In the genomic region with DNA sequence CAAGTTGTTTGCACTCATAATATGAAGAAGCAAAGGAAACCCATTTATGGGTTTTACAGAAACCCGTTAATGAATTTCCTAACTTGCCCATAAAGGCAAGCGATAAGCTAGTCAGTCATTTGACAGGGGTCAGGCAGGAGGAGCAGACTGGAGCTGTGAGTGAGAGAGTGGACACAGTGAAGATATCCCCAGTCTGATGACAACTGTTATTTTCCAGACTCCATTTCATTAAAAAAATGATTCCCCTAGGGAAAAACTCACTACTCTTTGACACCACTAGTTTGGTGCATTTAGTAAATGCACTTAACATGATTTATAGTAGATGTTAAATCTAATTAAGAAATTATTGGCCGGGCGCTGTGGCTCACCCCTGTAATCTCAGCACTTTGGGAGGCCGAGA, we compare ENCODE assay signal across 18 cellular contexts.
A peak's percentile ranks its signal among the peaks of the same experiment; 100 is the strongest.
DNase-seq lines count a peak whose midpoint lies in the region; FAIRE-seq and TF ChIP-seq lines count a peak whose summit lies in the region.
"Had no signal": no experiment of that assay in that cellular context is flagged by ENCODE, and none has a peak within 500 bp of the region (broad histone marks: within the 10 kb centered on the region; RNA-seq: fewer than 3 reads in every experiment).

No MANE protein-coding gene starts in this region.

- CTCF ChIA-PET in SK-N-SH (lab: Yijun Ruan, JAX), result interaction anchor here (0.6 to 3.4 kb wide), 7 partner anchors 10 to 248 kb away, joined by 3 to 20 read pairs (median 4); no protein-coding TSS in a partner anchor

- no peaks in the 10 kb centered on the region for H4K20me1 ChIP-seq in SK-N-SH (ENCODE audit: insufficient read depth)

- 62% methylated on average over 5 of the region's 5 CpGs for WGBS in SK-N-SH (ENCODE audit: low lambda C conversion rate)

- H3K9ac ChIP-seq in SK-N-SH, result no peak overlapping the region

- no peak for TF ChIP-seq CTCF in SK-N-SH (IDR thresholded peaks at IDR 0.05)
- TF ChIP-seq CTCF in mesothelial cell of epicardium (IDR thresholded peaks at IDR 0.05; ENCODE audit: unreplicated experiment), result no peak

- POLR2A ChIA-PET in SK-N-SH (lab: Yijun Ruan, JAX), result interaction anchor here (1.1 to 1.9 kb wide), 2 partner anchors 32 to 63 kb away, joined by 4 to 5 read pairs; no protein-coding TSS in a partner anchor

- H3K4me1 Mint-ChIP-seq in mesothelial cell of epicardium, result peaks cover 45% of the 10 kb centered on the region

- no peaks in the 10 kb centered on the region for H3K79me2 ChIP-seq in SK-N-SH (ENCODE audit: insufficient read depth)

- no peak overlapping the region for H2AFZ ChIP-seq in SK-N-SH (ENCODE audit: low read depth)

- H3K9me2 ChIP-seq in SK-N-SH, result no peaks in the 10 kb centered on the region

- no peak overlapping the region for H3K4me2 ChIP-seq in SK-N-SH

- H3K9me3 Mint-ChIP-seq in mesothelial cell of epicardium, result peaks cover 4% of the 10 kb centered on the region
- H3K9me3 Mint-ChIP-seq: T-cell had no signal

- H3K9me3 ChIP-seq in SK-N-SH, result no peaks in the 10 kb centered on the region; the same call in 1 of the 2 replicates

- DNase-seq in NCI-H69 (lab: John Stamatoyannopoulos, UW) (peak; percentile 71), SK-N-SH (peak; percentile 74), mesothelial cell of epicardium (ENCODE audit: low spot score in 2 of 2, unreplicated experiment in 2 of 2) (no peak), urothelium cell line (ENCODE audit: low spot score) (no peak), GF-D8 (lab: John Stamatoyannopoulos, UW) (no peak), SIG-M5 (lab: John Stamatoyannopoulos, UW) (no peak)
- no peak for DNase-seq in activated T-cell treated with anti-CD3 and anti-CD28 coated beads, Interleukin-2, amount 50 U/mL, for 48 hours
- DNase-seq: Calu3, DMS79 treated with DMSO at 0.1 percent for 48 hours, KBM-7, NCI-H2029, NCI-H2227 treated with DMSO at 0.1 percent for 48 hours, NCI-H526 treated with DMSO at 0.1 percent for 48 hours, T-cell had no signal

- H3F3A ChIP-seq in SK-N-SH (replicated peaks; ENCODE audit: insufficient read depth), result peaks cover 7% of the 10 kb centered on the region

- H3K27me3 Mint-ChIP-seq in mesothelial cell of epicardium (ENCODE audit: low read depth), result no peaks in the 10 kb centered on the region
- H3K27me3 Mint-ChIP-seq: B cell, T-cell had no signal

- peak in 1 of 2 experiments; percentile 92; a peak in 2 of 4 replicates for TF ChIP-seq EP300 in SK-N-SH (IDR thresholded peaks at IDR 0.05; ENCODE audit: borderline replicate concordance in 1 of 2, low read depth in 1 of 2, low read length in 1 of 2)

- H3K36me3 ChIP-seq in SK-N-SH (replicated peaks in 1 of 2; ENCODE audit: control insufficient read depth in 1 of 2, insufficient read depth in 2 of 2, low read length in 1 of 2), result no peaks in the 10 kb centered on the region

- H3K27ac Mint-ChIP-seq in mesothelial cell of epicardium, result peak overlapping the region; percentile 89
- H3K27ac Mint-ChIP-seq: B cell, T-cell had no signal

- H3K4me3 ChIP-seq in SK-N-SH (ENCODE audit: low read depth in 2 of 2, low read length in 1 of 2), result no peak overlapping the region

- H3K4me3 Mint-ChIP-seq in mesothelial cell of epicardium, result no peak overlapping the region
- H3K4me3 Mint-ChIP-seq: B cell, T-cell had no signal

- H3K27me3 ChIP-seq in SK-N-SH (ENCODE audit: insufficient read depth), result no peaks in the 10 kb centered on the region

- peak; percentile 20 for FAIRE-seq in urothelium cell line (lab: Jason Lieb, UNC)
- FAIRE-seq: GM19239, HTR-8/SVneo, RCC 7860 had no signal

- no peak; the same call in 1 of the 2 replicates for TF ChIP-seq RAD21 in SK-N-SH (IDR thresholded peaks at IDR 0.05; ENCODE audit: low read length)

- peaks cover 3% of the 10 kb centered on the region for H3K36me3 Mint-ChIP-seq in mesothelial cell of epicardium
- H3K36me3 Mint-ChIP-seq: T-cell had no signal

- H3K4me1 ChIP-seq in SK-N-SH (ENCODE audit: control insufficient read depth in 1 of 2, insufficient read depth in 2 of 2, low read depth in 1 of 2, low read length in 1 of 2), result peaks cover 0 to 31% of the 10 kb centered on the region in 2 experiments; a peak in 2 of 4 replicates

- H3K27ac ChIP-seq in SK-N-SH (ENCODE audit: low read depth in 2 of 2, low read length in 1 of 2), result peak overlapping the region in 1 of 2 experiments; percentile 71; a peak in 2 of 4 replicates

TF ChIP-seq in SK-N-SH, 30 proteins besides CTCF, POLR2A, EP300 and RAD21 (continues in another document):
- TF ChIP-seq POLR2AphosphoS5 (IDR thresholded peaks at IDR 0.05; ENCODE audit: low read depth, low read length) (no peak), RCOR1 (IDR thresholded peaks at IDR 0.05; ENCODE audit: low read length) (peak; percentile 76; the same call in 1 of the 2 replicates), TCF12 (IDR thresholded peaks at IDR 0.05) (no peak), RFX5 (IDR thresholded peaks at IDR 0.05; ENCODE audit: low read length) (0 out of 2 replicates have a peak, but pooled peaks have one; percentile 29), FOXM1 (IDR thresholded peaks at IDR 0.05; ENCODE audit: low read depth) (no peak), FOXJ3 (CRISPR knock-in tag; IDR thresholded peaks at IDR 0.05) (peak; percentile 49), GABPA (IDR thresholded peaks at IDR 0.05; ENCODE audit: low read depth) (no peak), TEAD4 (IDR thresholded peaks at IDR 0.05; ENCODE audit: borderline replicate concordance, insufficient read depth) (no peak), TAF1 (IDR thresholded peaks at IDR 0.05; ENCODE audit: borderline replicate concordance, low read depth, low read length) (no peak), NRF1 (IDR thresholded peaks at IDR 0.05; ENCODE audit: low read depth, low read length) (no peak), SIN3A (IDR thresholded peaks at IDR 0.05; ENCODE audit: borderline replicate concordance, low read depth, low read length) (no peak), CHD2 (IDR thresholded peaks at IDR 0.05; ENCODE audit: low read length, partially characterized antibody) (peak; percentile 65), FOSL2 (IDR thresholded peaks at IDR 0.05; ENCODE audit: borderline replicate concordance, low read depth) (no peak), SMC3 (IDR thresholded peaks at IDR 0.05; ENCODE audit: low read depth, low read length) (no peak), MEF2A (IDR thresholded peaks at IDR 0.05; ENCODE audit: borderline replicate concordance, low read depth) (no peak), EZH2phosphoT487 (IDR thresholded peaks at IDR 0.05; ENCODE audit: borderline replicate concordance, low read depth) (no peak), RXRA (IDR thresholded peaks at IDR 0.05; ENCODE audit: borderline replicate concordance, low read depth) (no peak), NFIC (IDR thresholded peaks at IDR 0.05; ENCODE audit: borderline replicate concordance) (no peak), GATA2 (CRISPR knock-in tag; IDR thresholded peaks at IDR 0.05) (peak; percentile 56), MXI1 (IDR thresholded peaks at IDR 0.05; ENCODE audit: low read depth, low read length) (0 out of 2 replicates have a peak, but pooled peaks have one; percentile 29)
- TF ChIP-seq, protein P1, sequence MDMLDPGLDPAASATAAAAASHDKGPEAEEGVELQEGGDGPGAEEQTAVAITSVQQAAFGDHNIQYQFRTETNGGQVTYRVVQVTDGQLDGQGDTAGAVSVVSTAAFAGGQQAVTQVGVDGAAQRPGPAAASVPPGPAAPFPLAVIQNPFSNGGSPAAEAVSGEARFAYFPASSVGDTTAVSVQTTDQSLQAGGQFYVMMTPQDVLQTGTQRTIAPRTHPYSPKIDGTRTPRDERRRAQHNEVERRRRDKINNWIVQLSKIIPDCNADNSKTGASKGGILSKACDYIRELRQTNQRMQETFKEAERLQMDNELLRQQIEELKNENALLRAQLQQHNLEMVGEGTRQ (IDR thresholded peaks at IDR 0.05; ENCODE audit: borderline replicate concordance, low read depth, low read length), result no peak
- TF ChIP-seq, protein P2, sequence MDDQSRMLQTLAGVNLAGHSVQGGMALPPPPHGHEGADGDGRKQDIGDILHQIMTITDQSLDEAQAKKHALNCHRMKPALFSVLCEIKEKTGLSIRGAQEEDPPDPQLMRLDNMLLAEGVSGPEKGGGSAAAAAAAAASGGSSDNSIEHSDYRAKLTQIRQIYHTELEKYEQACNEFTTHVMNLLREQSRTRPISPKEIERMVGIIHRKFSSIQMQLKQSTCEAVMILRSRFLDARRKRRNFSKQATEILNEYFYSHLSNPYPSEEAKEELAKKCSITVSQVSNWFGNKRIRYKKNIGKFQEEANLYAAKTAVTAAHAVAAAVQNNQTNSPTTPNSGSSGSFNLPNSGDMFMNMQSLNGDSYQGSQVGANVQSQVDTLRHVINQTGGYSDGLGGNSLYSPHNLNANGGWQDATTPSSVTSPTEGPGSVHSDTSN (IDR thresholded peaks at IDR 0.05), result no peak
- TF ChIP-seq, protein P3, sequence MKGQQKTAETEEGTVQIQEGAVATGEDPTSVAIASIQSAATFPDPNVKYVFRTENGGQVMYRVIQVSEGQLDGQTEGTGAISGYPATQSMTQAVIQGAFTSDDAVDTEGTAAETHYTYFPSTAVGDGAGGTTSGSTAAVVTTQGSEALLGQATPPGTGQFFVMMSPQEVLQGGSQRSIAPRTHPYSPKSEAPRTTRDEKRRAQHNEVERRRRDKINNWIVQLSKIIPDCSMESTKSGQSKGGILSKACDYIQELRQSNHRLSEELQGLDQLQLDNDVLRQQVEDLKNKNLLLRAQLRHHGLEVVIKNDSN (IDR thresholded peaks at IDR 0.05; ENCODE audit: borderline replicate concordance, low read depth), result no peak
- TF ChIP-seq, protein P4, sequence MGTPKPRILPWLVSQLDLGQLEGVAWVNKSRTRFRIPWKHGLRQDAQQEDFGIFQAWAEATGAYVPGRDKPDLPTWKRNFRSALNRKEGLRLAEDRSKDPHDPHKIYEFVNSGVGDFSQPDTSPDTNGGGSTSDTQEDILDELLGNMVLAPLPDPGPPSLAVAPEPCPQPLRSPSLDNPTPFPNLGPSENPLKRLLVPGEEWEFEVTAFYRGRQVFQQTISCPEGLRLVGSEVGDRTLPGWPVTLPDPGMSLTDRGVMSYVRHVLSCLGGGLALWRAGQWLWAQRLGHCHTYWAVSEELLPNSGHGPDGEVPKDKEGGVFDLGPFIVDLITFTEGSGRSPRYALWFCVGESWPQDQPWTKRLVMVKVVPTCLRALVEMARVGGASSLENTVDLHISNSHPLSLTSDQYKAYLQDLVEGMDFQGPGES (IDR thresholded peaks at IDR 0.05; ENCODE audit: low read depth, low read length), result no peak
- TF ChIP-seq, protein P5, sequence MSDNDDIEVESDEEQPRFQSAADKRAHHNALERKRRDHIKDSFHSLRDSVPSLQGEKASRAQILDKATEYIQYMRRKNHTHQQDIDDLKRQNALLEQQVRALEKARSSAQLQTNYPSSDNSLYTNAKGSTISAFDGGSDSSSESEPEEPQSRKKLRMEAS (IDR thresholded peaks at IDR 0.05; ENCODE audit: low read depth), result no peak

Comparison
In these comparisons a context has a peak if more than half of its experiments do, and no peak if none do; other contexts are left out.
1. DNase-seq: peak in NCI-H69 (single experiment) and SK-N-SH (single experiment); none in mesothelial cell of epicardium (0 of 2), urothelium cell line (single experiment), activated T-cell treated with anti-CD3 and anti-CD28 coated beads, Interleukin-2, amount 50 U/mL, for 48 hours (0 of 2), GF-D8 (single experiment) and SIG-M5 (single experiment).